19 cellular contexts compared by ENCODE assay signal in genomic region chr2:99485411-99485810, GRCh38. TPM values are rescaled to one million over a fixed set of nuclear protein-coding genes. Genes with fewer than 3 reads are reported as not detected.
DNase-seq lines count a peak whose midpoint lies in the region; ATAC-seq and TF ChIP-seq lines count a peak whose summit lies in the region.
"Had no signal": no experiment of that assay in that cellular context is flagged by ENCODE, and none has a peak within 500 bp of the region (broad histone marks: within the 10 kb centered on the region; RNA-seq: fewer than 3 reads in every experiment).

No MANE protein-coding gene starts in this region.

- no peak for TF ChIP-seq CTCF in GM23338 (conservative IDR thresholded peaks at IDR 0.05; ENCODE audit: low read depth in 2 of 2)

- H2AFZ ChIP-seq in GM23338 (no peak overlapping the region), GM23248 (no peak overlapping the region)

- H3K4me3 Mint-ChIP-seq in GM23338 (peak overlapping the region; percentile 10; the same call in 1 of the 3 replicates), T-helper 17 cell (no peak overlapping the region)

- DNase-seq in GM23338 (ENCODE audit: low spot score) (no peak), T-helper 17 cell (no peak), iris pigment epithelial cell (ENCODE audit: low read depth) (peak; percentile 22), GM23248 (no peak)
- no peak for DNase-seq in activated CD4-positive, alpha-beta T cell treated with anti-CD3 and anti-CD28 coated beads for 4 hours
- DNase-seq in activated CD4-positive, alpha-beta T cell treated with anti-CD3 and anti-CD28 coated beads, Interleukin-2, amount 50 U/mL, for 4 hours = no peak
- DNase-seq: activated CD4-positive, CD25-positive, alpha-beta regulatory T cell treated with anti-CD3 and anti-CD28 coated beads, Interleukin-2, amount 50 U/mL, for 72 hours; activated CD8-positive, alpha-beta memory T cell treated with anti-CD3 and anti-CD28 coated beads, Interleukin-2, amount 50 U/mL, for 4 hours; activated effector memory CD4-positive, alpha-beta T cell treated with anti-CD3 and anti-CD28 coated beads, Interleukin-2, amount 50 U/mL, for 16 hours; KG1; left ventricle myocardium superior; NCI-H1417 treated with DMSO at 0.1 percent for 48 hours; NCI-H345; ovary had no signal

- peaks cover 91% of the 10 kb centered on the region for H4K20me1 ChIP-seq in BLaER1
- H4K20me1 ChIP-seq in GM23338 (replicated peaks; ENCODE audit: insufficient read depth) = peaks cover 37% of the 10 kb centered on the region
- H4K20me1 ChIP-seq in GM23248 (ENCODE audit: insufficient read depth) = peaks cover 28% of the 10 kb centered on the region

- H3K79me2 ChIP-seq in GM23338 (replicated peaks; ENCODE audit: insufficient read depth) (peaks cover 88% of the 10 kb centered on the region), GM23248 (ENCODE audit: insufficient read depth) (peaks cover 88% of the 10 kb centered on the region)

- 68 to 75% methylated on average over 3 of the region's 3 CpGs for WGBS in GM23248 (ENCODE audit: low coverage in 1 of 2, low lambda C conversion rate in 2 of 2, missing lambda C conversion rate in 2 of 2), 2 experiments

- H3K27ac Mint-ChIP-seq in GM23338 (no peak overlapping the region), T-helper 17 cell (peak overlapping the region; percentile 24)

- H3K4me3 ChIP-seq in BLaER1 (no peak overlapping the region), GM23338 (no peak overlapping the region), GM23248 (no peak overlapping the region)
- H3K4me3 ChIP-seq: ascending aorta, coronary artery, ovary, thoracic aorta had no signal

- H3K4me1 Mint-ChIP-seq in GM23338 (peaks cover 41% of the 10 kb centered on the region), T-helper 17 cell (peaks cover 47% of the 10 kb centered on the region)

- H3K36me3 ChIP-seq in BLaER1 = peaks cover 10% of the 10 kb centered on the region
- no peaks in the 10 kb centered on the region for H3K36me3 ChIP-seq in GM23338 (ENCODE audit: insufficient read depth)
- no peaks in the 10 kb centered on the region for H3K36me3 ChIP-seq in GM23248 (ENCODE audit: low read depth)
- H3K36me3 ChIP-seq: ascending aorta, ovary, thoracic aorta had no signal

- peaks cover 3% of the 10 kb centered on the region; the same call in 1 of the 3 replicates for H3K9me3 Mint-ChIP-seq in GM23338

- no peaks in the 10 kb centered on the region for H3K27me3 ChIP-seq in BLaER1
- no peaks in the 10 kb centered on the region for H3K27me3 ChIP-seq in GM23338 (ENCODE audit: insufficient read depth)
- H3K27me3 ChIP-seq in GM23248 (replicated peaks; ENCODE audit: insufficient read depth) = no peaks in the 10 kb centered on the region
- H3K27me3 ChIP-seq: ascending aorta, ovary had no signal

- H3K4me1 ChIP-seq in BLaER1 (peaks cover 35% of the 10 kb centered on the region), GM23338 (ENCODE audit: insufficient read depth) (peaks cover 30% of the 10 kb centered on the region), GM23248 (ENCODE audit: insufficient read depth) (peaks cover 5% of the 10 kb centered on the region)

- peak overlapping the region; percentile 36 for H3K4me2 ChIP-seq in BLaER1
- H3K4me2 ChIP-seq in GM23338 = peak overlapping the region; percentile 30; the same call in 1 of the 2 replicates
- no peak overlapping the region for H3K4me2 ChIP-seq in GM23248 (ENCODE audit: unreplicated experiment)

- H3K27ac ChIP-seq in BLaER1 = no peak overlapping the region
- H3K27ac ChIP-seq in GM23338 (ENCODE audit: low read depth) = no peak overlapping the region
- no peak overlapping the region for H3K27ac ChIP-seq in GM23248
- H3K27ac ChIP-seq: ascending aorta, coronary artery, ovary, thoracic aorta had no signal

- H3F3A ChIP-seq in GM23338 (replicated peaks; ENCODE audit: low read depth) (no peaks in the 10 kb centered on the region), GM23248 (ENCODE audit: insufficient read depth) (no peaks in the 10 kb centered on the region)

- H3K9me2 ChIP-seq in GM23338 (ENCODE audit: insufficient read depth) (no peaks in the 10 kb centered on the region), GM23248 (ENCODE audit: insufficient read depth) (no peaks in the 10 kb centered on the region)

- H3K36me3 Mint-ChIP-seq in GM23338 (ENCODE audit: low read depth) (peaks cover 13% of the 10 kb centered on the region), T-helper 17 cell (ENCODE audit: low read depth) (peaks cover 4% of the 10 kb centered on the region)

- no peak for ATAC-seq in GM23338
- ATAC-seq in T-helper 17 cell = no peak
- no peak for ATAC-seq in GM21825 (IDR thresholded peaks at IDR 0.05; ENCODE audit: unreplicated experiment)
- ATAC-seq: left ventricle myocardium superior had no signal

- in situ Hi-C loops in GM23248 (cut with MboI) = no loop called here

- no peak overlapping the region for H3K9ac ChIP-seq in BLaER1
- no peak overlapping the region for H3K9ac ChIP-seq in GM23248

- H3K9me3 ChIP-seq in BLaER1 (no peaks in the 10 kb centered on the region), T-helper 17 cell (ENCODE audit: control insufficient read depth, low read length, poor library complexity, severe bottlenecking) (no peaks in the 10 kb centered on the region), GM23248 (ENCODE audit: low read depth) (no peaks in the 10 kb centered on the region)
- H3K9me3 ChIP-seq: ascending aorta, ovary, thoracic aorta had no signal

- H3K27me3 Mint-ChIP-seq in GM23338 (ENCODE audit: insufficient read depth, low read depth, poor library complexity) (peaks cover 7% of the 10 kb centered on the region), T-helper 17 cell (no peaks in the 10 kb centered on the region)

TF ChIP-seq in GM23338, 12 proteins besides CTCF, POLR2A, EP300 and RAD21 (continues in another document):
- TF ChIP-seq JUNB (IDR thresholded peaks at IDR 0.05; ENCODE audit: unreplicated experiment) (no peak), ZNF331 (CRISPR knock-in tag; IDR thresholded peaks at IDR 0.05; ENCODE audit: low read depth) (no peak), ZNF114 (CRISPR knock-in tag; IDR thresholded peaks at IDR 0.05) (no peak), REST (IDR thresholded peaks at IDR 0.05; ENCODE audit: unreplicated experiment) (no peak), NANOG (IDR thresholded peaks at IDR 0.05; ENCODE audit: borderline replicate concordance) (no peak)

RNA-seq across cellular contexts. Expression of gene REV1, which starts 4.4 kb away (rescaled TPM):
- 39.1 and 46.7 TPM in 2 replicates for total RNA-seq in GM23338 (2014; rRNA removed; shearing (Covaris generic))
- polyA plus RNA-seq in GM23338 (2016; fragmentation: Nextera tagmentation; extraction: Ambion mirVana) (30.2 and 32.9 TPM in 2 replicates), GM23248 (2016; fragmentation: Nextera tagmentation; extraction: Ambion mirVana) (14.4 and 15.1 TPM in 2 replicates)
- 10 to 100 TPM; 41.7 to 47.3 TPM for total RNA-seq in T-helper 17 cell
- 15.0 and 19.5 TPM in 2 replicates for total RNA-seq in GM23248 (2014; rRNA removed; shearing (Covaris generic))
